ENCODE assay signal across 8 cellular contexts in genomic region chr1:150974580-150975478, GRCh38. TPM values are rescaled to one million over a fixed set of nuclear protein-coding genes. Genes with fewer than 3 reads are reported as not detected.
DNase-seq lines count a peak whose midpoint lies in the region; ATAC-seq and TF ChIP-seq lines count a peak whose summit lies in the region.

Gene CERS2, minus strand, starts transcription at chr1:150974835. Its CDS starts 5,745 bp downstream, at chr1:150969090.

- TF ChIP-seq CTCF in BJ (IDR thresholded peaks at IDR 0.05; ENCODE audit: insufficient read depth, low read depth, low read length) (no peak), HL-60 (IDR thresholded peaks at IDR 0.05; ENCODE audit: insufficient read depth, low read length) (no peak), PC-3 (conservative IDR thresholded peaks at IDR 0.05; ENCODE audit: low read depth, low read length) (no peak), esophagus squamous epithelium (IDR thresholded peaks at IDR 0.05) (no peak)

- H3K36me3 ChIP-seq in BJ (ENCODE audit: control insufficient read depth, insufficient read depth, low read length): no peaks in the 10 kb centered on the region
- no peaks in the 10 kb centered on the region; the same call in 1 of the 2 replicates for H3K36me3 ChIP-seq in PC-3 (ENCODE audit: low read depth, low read length)
- no peaks in the 10 kb centered on the region for H3K36me3 ChIP-seq in esophagus squamous epithelium

- 19 to 23% methylated on average over 13 to 22 of the region's 106 CpGs for WGBS in esophagus squamous epithelium, 2 donors

- peak within 1 kb of the TSS in 5 of 6 donors; percentile 71 to 91 (median 87) for H3K27ac Mint-ChIP-seq in naive B cell
- peak within 1 kb of the TSS; percentile 94 for H3K27ac Mint-ChIP-seq in stimulated activated naive B cell treated with anti-CD40 and anti-IgM and Interleukin-4, amounts not matched to agents 10 μg/mL and 1 μg/mL and 100 μg/mL, for 72 hours

- H4K20me1 ChIP-seq in PC-3 (ENCODE audit: low read length): peaks cover 26% of the 10 kb centered on the region

- peaks cover 4% of the 10 kb centered on the region for H3F3A ChIP-seq in PC-3 (ENCODE audit: low read length, unreplicated experiment)

- no TSS peak for BruUV-seq in PC-3 (replicated peaks; lab: Mats Ljungman, UMichigan)

- H3K4me3 ChIP-seq in BJ (ENCODE audit: low read depth, low read length) (peak within 1 kb of the TSS; percentile 87), HL-60 (replicated peaks; ENCODE audit: insufficient read depth, low read length) (peak within 1 kb of the TSS; percentile 89), PC-3 (ENCODE audit: low read length) (peak within 1 kb of the TSS; percentile 90), esophagus squamous epithelium (peak within 1 kb of the TSS; percentile 74 to 88 (median 84))

- H3K9me2 ChIP-seq in PC-3 (replicated peaks; ENCODE audit: low read length): no peaks in the 10 kb centered on the region

- H3K36me3 Mint-ChIP-seq in naive B cell: no peaks in the 10 kb centered on the region
- peaks cover 3 to 15% of the 10 kb centered on the region in 2 donors for H3K36me3 Mint-ChIP-seq in stimulated activated naive B cell treated with anti-CD40 and anti-IgM and Interleukin-4, amounts not matched to agents 10 μg/mL and 1 μg/mL and 100 μg/mL, for 72 hours

- no peaks in the 10 kb centered on the region for H3K27me3 Mint-ChIP-seq in naive B cell
- H3K27me3 Mint-ChIP-seq in stimulated activated naive B cell treated with anti-CD40 and anti-IgM and Interleukin-4, amounts not matched to agents 10 μg/mL and 1 μg/mL and 100 μg/mL, for 72 hours: no peaks in the 10 kb centered on the region

- peaks cover 44% of the 10 kb centered on the region for H3K79me2 ChIP-seq in PC-3 (ENCODE audit: low read length)

- peak within 1 kb of the TSS; percentile 83 to 94 (median 88) for H3K4me3 Mint-ChIP-seq in naive B cell
- H3K4me3 Mint-ChIP-seq in stimulated activated naive B cell treated with anti-CD40 and anti-IgM and Interleukin-4, amounts not matched to agents 10 μg/mL and 1 μg/mL and 100 μg/mL, for 72 hours: peak within 1 kb of the TSS; percentile 92 to 93

- peak within 1 kb of the TSS; percentile 99 for H3K4me2 ChIP-seq in PC-3 (ENCODE audit: low read length)

- no peaks in the 10 kb centered on the region for H3K9me3 ChIP-seq in PC-3 (ENCODE audit: low read length)
- H3K9me3 ChIP-seq in esophagus squamous epithelium: no peaks in the 10 kb centered on the region

- H2AFZ ChIP-seq in PC-3 (ENCODE audit: low read length): peak within 1 kb of the TSS; percentile 81

- peak in 2 of 4 donors; percentile 46 to 60 for TF ChIP-seq POLR2A in esophagus squamous epithelium (IDR thresholded peaks at IDR 0.05)

- DNase-seq in BJ (ENCODE audit: low read depth) (no peak), HL-60 (ENCODE audit: low read depth in 1 of 2, low spot score in 1 of 2) (peak; percentile 64 to 74), PC-3 (peak; percentile 89), activated T-helper 1 cell treated with Interleukin-2 at 50 U/mL for 16 hours (ENCODE audit: low read depth) (peak; percentile 77), esophagus squamous epithelium (lab: John Stamatoyannopoulos, UW) (peak; percentile 34), naive B cell (peak; percentile 77)
- DNase-seq in stimulated activated naive B cell treated with anti-CD40 and anti-IgM and Interleukin-4, amounts not matched to agents 10 μg/mL and 1 μg/mL and 100 μg/mL, for 72 hours: peak; percentile 39

- no peaks in the 10 kb centered on the region for H3K9me3 Mint-ChIP-seq in naive B cell
- H3K9me3 Mint-ChIP-seq in stimulated activated naive B cell treated with anti-CD40 and anti-IgM and Interleukin-4, amounts not matched to agents 10 μg/mL and 1 μg/mL and 100 μg/mL, for 72 hours: no peaks in the 10 kb centered on the region

- CTCF ChIA-PET in BJ (lab: Yijun Ruan, JAX): interaction anchor here (1.3 to 16.5 kb wide), 3 partner anchors 21 to 416 kb away, joined by 3 to 217 read pairs (median 4); no protein-coding TSS in a partner anchor
- CTCF ChIA-PET in PC-3 (lab: Charles Lee): interaction anchor here (0.6 kb wide), 2 partner anchors 17 to 31 kb away, joined by 3 to 10 read pairs; no protein-coding TSS in a partner anchor

- H3K27ac ChIP-seq in HL-60 (replicated peaks) (peak within 1 kb of the TSS; percentile 93), PC-3 (ENCODE audit: low read length) (peak within 1 kb of the TSS; percentile 28; the same call in 1 of the 2 replicates), esophagus squamous epithelium (peak within 1 kb of the TSS; percentile 86 to 96 (median 94))

- H3K9ac ChIP-seq in PC-3 (ENCODE audit: low read length): peak within 1 kb of the TSS; percentile 93

- intact Hi-C loops in PC-3 (cut with micrococcal nuclease): loop anchor here (5.0 kb wide), 1 partner anchor 353 kb away; no protein-coding TSS in a partner anchor
- intact Hi-C loops in esophagus squamous epithelium (cut with DNase I): no loop called here

- peaks cover 44 to 76% (median 60%) of the 10 kb centered on the region in 3 donors for H3K4me1 Mint-ChIP-seq in naive B cell
- H3K4me1 Mint-ChIP-seq in stimulated activated naive B cell treated with anti-CD40 and anti-IgM and Interleukin-4, amounts not matched to agents 10 μg/mL and 1 μg/mL and 100 μg/mL, for 72 hours: peaks cover 45 to 75% of the 10 kb centered on the region in 2 donors

- no peaks in the 10 kb centered on the region for H3K27me3 ChIP-seq in BJ (ENCODE audit: control insufficient read depth, insufficient read depth, low read length)
- H3K27me3 ChIP-seq in HL-60 (ENCODE audit: insufficient read depth, poor library complexity, severe bottlenecking): no peaks in the 10 kb centered on the region
- H3K27me3 ChIP-seq in PC-3 (ENCODE audit: low read length): no peaks in the 10 kb centered on the region
- no peaks in the 10 kb centered on the region for H3K27me3 ChIP-seq in esophagus squamous epithelium

- peaks cover 53% of the 10 kb centered on the region for H3K4me1 ChIP-seq in PC-3 (ENCODE audit: insufficient read depth, low read length)
- H3K4me1 ChIP-seq in esophagus squamous epithelium: peaks cover 42 to 89% (median 59%) of the 10 kb centered on the region in 3 donors

- POLR2A ChIA-PET in BJ (lab: Charles Lee) (interaction anchor here (0.7 kb wide), 1 partner anchor 32 kb away, joined by 8 read pairs; no protein-coding TSS in a partner anchor), PC-3 (lab: Charles Lee; ENCODE audit: unreplicated experiment) (interaction anchor here (0.6 to 0.7 kb wide), 4 partner anchors 32 to 413 kb away, joined by 4 to 7 read pairs (median 6); no protein-coding TSS in a partner anchor)

- ATAC-seq in GM19328 (IDR thresholded peaks at IDR 0.05; ENCODE audit: unreplicated experiment) (peak; percentile 61), PC-3 (peak; percentile 54), naive B cell (ENCODE audit: low read depth in 2 of 2) (peak; percentile 61 to 66)
- peak; percentile 42 to 50 for ATAC-seq in stimulated activated naive B cell treated with anti-CD40 and anti-IgM and Interleukin-4, amounts not matched to agents 10 μg/mL and 1 μg/mL and 100 μg/mL, for 72 hours (replicated peaks)

RNA-seq across cellular contexts. Expression of gene CERS2, which starts in this region (rescaled TPM):
- polyA plus RNA-seq in BJ (2011; rRNA removed) (202 and 239 TPM in 2 replicates), naive B cell (ENCODE audit: low read depth in 6 of 6) (100 to 1,000 TPM in 4 of 6 donors, 10 to 100 TPM in 2; 95.5 to 127 (median 115) TPM)
- polyA minus RNA-seq in BJ (2011; rRNA and poly(A)+ RNA removed): 85.5 and 146 TPM in 2 replicates
- total RNA-seq in PC-3 (2014; rRNA removed) (176 TPM in 2 replicates), esophagus squamous epithelium (10 to 100 TPM; 18.2 to 72.7 (median 45.4) TPM)

Comparison
In these comparisons a context has a peak if more than half of its experiments do, and no peak if none do; other contexts are left out.
1. H3K27ac ChIP-seq: peak in every context shown above with its lines; median percentile 94 in esophagus squamous epithelium; 93 in HL-60; 28 in PC-3.